19 cellular contexts compared by ENCODE assay signal in genomic region chr20:51138576-51138975, GRCh38.
DNase-seq lines count a peak whose midpoint lies in the region; ATAC-seq, FAIRE-seq and TF ChIP-seq lines count a peak whose summit lies in the region.
"Had no signal": no experiment of that assay in that cellular context is flagged by ENCODE, and none has a peak within 500 bp of the region (broad histone marks: within the 10 kb centered on the region; RNA-seq: fewer than 3 reads in every experiment).

No MANE protein-coding gene starts in this region.

- H3K4ac ChIP-seq in trophoblast cell (ENCODE audit: low read depth, low read length), result no peak overlapping the region

- no peak overlapping the region for H3K27ac ChIP-seq in HepG2 (ENCODE audit: extremely low read length, insufficient read depth, low read length)
- H3K27ac ChIP-seq in right lobe of liver, result no peak overlapping the region
- no peak overlapping the region for H3K27ac ChIP-seq in trophoblast cell (ENCODE audit: low read depth, low read length)
- H3K27ac ChIP-seq in transverse colon, result no peak overlapping the region
- H3K27ac ChIP-seq: BLaER1 treated with 17β-estradiol and CSF1 and Interleukin-3, amounts not matched to agents 10 nM and 100 nM had no signal

- WGBS in HepG2 (ENCODE audit: low lambda C conversion rate), result 1% methylated on average over 4 of the region's 4 CpGs
- WGBS in right lobe of liver (ENCODE audit: insufficient coverage, low coverage, low lambda C conversion rate, missing lambda C conversion rate), result 46% methylated on average over 4 of the region's 4 CpGs
- WGBS in trophoblast cell (ENCODE audit: extremely low coverage, insufficient coverage, insufficient read length), result no CpG with 5 or more reads among the region's 4 CpGs
- WGBS in transverse colon (ENCODE audit: low coverage in 1 of 2), 2 donors, result 78% methylated on average over 4 of the region's 4 CpGs; no CpG with 5 or more reads in 1 of the 2 donors

- peaks cover 37% of the 10 kb centered on the region for H3K4me1 Mint-ChIP-seq in mesothelial cell of epicardium

- H3K9ac ChIP-seq in HepG2 (ENCODE audit: insufficient read depth, low read depth, low read length) (no peak overlapping the region), trophoblast cell (ENCODE audit: low read length) (peak overlapping the region; percentile 54)
- H3K9ac ChIP-seq: BLaER1 treated with 17β-estradiol and CSF1 and Interleukin-3, amounts not matched to agents 10 nM and 100 nM had no signal

- H2AFZ ChIP-seq in HepG2 (ENCODE audit: low read length), result no peak overlapping the region
- no peak overlapping the region for H2AFZ ChIP-seq in trophoblast cell (ENCODE audit: insufficient read depth, low read length, poor library complexity)

- ATAC-seq in HepG2, result no peak
- ATAC-seq in right lobe of liver, result no peak
- no peak for ATAC-seq in HG02973 (IDR thresholded peaks at IDR 0.05; ENCODE audit: unreplicated experiment)
- ATAC-seq: CD8-positive, alpha-beta T cell; GM12878 had no signal

- H2BK120ac ChIP-seq in trophoblast cell (ENCODE audit: insufficient read depth, low read length, poor library complexity), result no peak overlapping the region

- H3K27me3 ChIP-seq in HepG2 (ENCODE audit: control insufficient read depth in 1 of 2, insufficient read depth in 2 of 2, low read length in 2 of 2) (peaks cover 4 to 36% of the 10 kb centered on the region in 2 experiments; a peak in 3 of 5 replicates), right lobe of liver (no peaks in the 10 kb centered on the region), trophoblast cell (ENCODE audit: insufficient read depth, low read length) (no peaks in the 10 kb centered on the region), transverse colon (no peaks in the 10 kb centered on the region)
- H3K27me3 ChIP-seq: BLaER1 treated with 17β-estradiol and CSF1 and Interleukin-3, amounts not matched to agents 10 nM and 100 nM had no signal

- no peaks in the 10 kb centered on the region for H3K9me3 Mint-ChIP-seq in mesothelial cell of epicardium
- H3K9me3 Mint-ChIP-seq: CD8-positive, alpha-beta T cell; IgD-negative memory B cell had no signal

- FAIRE-seq in HepG2 (lab: Jason Lieb, UNC), result no peak
- FAIRE-seq: GM12878, GM19239, H1 had no signal

- H2AK5ac ChIP-seq in trophoblast cell (ENCODE audit: low read length), result no peak overlapping the region

- H2BK12ac ChIP-seq in trophoblast cell (ENCODE audit: low read length), result no peak overlapping the region

- intact Hi-C loops in HepG2 (cut with micrococcal nuclease; ENCODE audit: unreplicated experiment), result no loop called here
- intact Hi-C loops in right lobe of liver (cut with DNase I), result no loop called here
- intact Hi-C loops in transverse colon (cut with DNase I; ENCODE audit: low total_unique reads), result no loop called here

- no peaks in the 10 kb centered on the region for H3K9me3 ChIP-seq in HepG2 (ENCODE audit: low read length)
- no peaks in the 10 kb centered on the region for H3K9me3 ChIP-seq in right lobe of liver
- no peaks in the 10 kb centered on the region for H3K9me3 ChIP-seq in trophoblast cell (ENCODE audit: insufficient read depth, low read depth, low read length)
- no peaks in the 10 kb centered on the region for H3K9me3 ChIP-seq in transverse colon
- H3K9me3 ChIP-seq: BLaER1 treated with 17β-estradiol and CSF1 and Interleukin-3, amounts not matched to agents 10 nM and 100 nM; HAP-1 had no signal

- POLR2A ChIA-PET in HepG2 (lab: Yijun Ruan, JAX), result no interaction called here

- H4K91ac ChIP-seq in trophoblast cell (ENCODE audit: low read depth, low read length), result no peak overlapping the region

- no peak for TF ChIP-seq RAD21 in HepG2 (CRISPR knock-in tag; IDR thresholded peaks at IDR 0.05)

- H3K4me2 ChIP-seq in HepG2 (ENCODE audit: low read depth, low read length) (no peak overlapping the region), trophoblast cell (ENCODE audit: low read length) (no peak overlapping the region)
- H3K4me2 ChIP-seq: BLaER1 treated with 17β-estradiol and CSF1 and Interleukin-3, amounts not matched to agents 10 nM and 100 nM had no signal

- no peak overlapping the region for H2BK5ac ChIP-seq in trophoblast cell (ENCODE audit: low read depth, low read length, poor library complexity)

- H3K36me3 Mint-ChIP-seq in mesothelial cell of epicardium, result no peaks in the 10 kb centered on the region
- H3K36me3 Mint-ChIP-seq: CD8-positive, alpha-beta T cell; IgD-negative memory B cell had no signal

- no peak for DNase-seq in HepG2 (ENCODE audit: low spot score)
- no peak for DNase-seq in right lobe of liver
- no peak for DNase-seq in mesothelial cell of epicardium (ENCODE audit: low spot score in 2 of 2, unreplicated experiment in 2 of 2)
- DNase-seq in trophoblast cell, result no peak
- no peak for DNase-seq in NOMO-1 treated with DMSO at 0.1 percent for 48 hours (lab: John Stamatoyannopoulos, UW; ENCODE audit: unreplicated experiment)
- no peak for DNase-seq in transverse colon
- no peak for DNase-seq in activated CD4-positive, alpha-beta T cell treated with anti-CD3 and anti-CD28 coated beads for 4 hours
- DNase-seq: 8988T; Calu3; CD8-positive, alpha-beta T cell; DMS79 treated with DMSO at 0.1 percent for 48 hours had no signal

- H3K4me3 Mint-ChIP-seq in mesothelial cell of epicardium, result no peak overlapping the region
- H3K4me3 Mint-ChIP-seq: B cell; CD8-positive, alpha-beta T cell; IgD-negative memory B cell had no signal

- no peaks in the 10 kb centered on the region for H3K27me3 Mint-ChIP-seq in mesothelial cell of epicardium (ENCODE audit: low read depth)

- no peak overlapping the region for H4K8ac ChIP-seq in trophoblast cell (ENCODE audit: low read depth, low read length)

- peak overlapping the region; percentile 70 for H3K27ac Mint-ChIP-seq in mesothelial cell of epicardium
- H3K27ac Mint-ChIP-seq: B cell; CD8-positive, alpha-beta T cell; IgD-negative memory B cell had no signal

- H3K18ac ChIP-seq in trophoblast cell (ENCODE audit: low read length), result no peak overlapping the region

- H4K12ac ChIP-seq in trophoblast cell (ENCODE audit: low read depth, low read length), result no peak overlapping the region

- H3K4me3 ChIP-seq in HepG2 (replicated peaks in 1 of 3; ENCODE audit: insufficient read depth in 1 of 3, low read depth in 2 of 3, low read length in 3 of 3) (no peak overlapping the region), right lobe of liver (no peak overlapping the region), trophoblast cell (ENCODE audit: low read depth, low read length) (no peak overlapping the region), transverse colon (no peak overlapping the region)
- H3K4me3 ChIP-seq: BLaER1 treated with 17β-estradiol and CSF1 and Interleukin-3, amounts not matched to agents 10 nM and 100 nM; GM12878; HAP-1 had no signal

- BruUV-seq in HepG2 (replicated peaks; lab: Mats Ljungman, UMichigan), result no TSS peak

- no peaks in the 10 kb centered on the region for H4K20me1 ChIP-seq in HepG2 (ENCODE audit: insufficient read depth, low read length)
- H4K20me1 ChIP-seq: BLaER1 treated with 17β-estradiol and CSF1 and Interleukin-3, amounts not matched to agents 10 nM and 100 nM had no signal

- TF ChIP-seq POLR2A in HepG2 (IDR thresholded peaks at IDR 0.05; ENCODE audit: insufficient read depth in 1 of 2, low read depth in 2 of 2, low read length in 2 of 2), result no peak
- TF ChIP-seq POLR2A in right lobe of liver (IDR thresholded peaks at IDR 0.05), result no peak
- TF ChIP-seq POLR2A in transverse colon (IDR thresholded peaks at IDR 0.05), result no peak

- TF ChIP-seq CTCF in HepG2 (CRISPR knock-in tag; IDR thresholded peaks at IDR 0.05), result no peak
- no peak for TF ChIP-seq CTCF in right lobe of liver (IDR thresholded peaks at IDR 0.05)
- no peak for TF ChIP-seq CTCF in mesothelial cell of epicardium (IDR thresholded peaks at IDR 0.05; ENCODE audit: unreplicated experiment)
- no peak for TF ChIP-seq CTCF in transverse colon (IDR thresholded peaks at IDR 0.05)

- H3K36me3 ChIP-seq in HepG2 (replicated peaks in 1 of 2; ENCODE audit: control insufficient read depth in 1 of 2, insufficient read depth in 2 of 2, low read length in 2 of 2), result no peaks in the 10 kb centered on the region
- H3K36me3 ChIP-seq in right lobe of liver, result no peaks in the 10 kb centered on the region
- H3K36me3 ChIP-seq in trophoblast cell (ENCODE audit: control insufficient read depth in 1 of 2, insufficient read depth in 2 of 2, low read length in 2 of 2), result no peaks in the 10 kb centered on the region
- H3K36me3 ChIP-seq in transverse colon, result no peaks in the 10 kb centered on the region
- H3K36me3 ChIP-seq: BLaER1 treated with 17β-estradiol and CSF1 and Interleukin-3, amounts not matched to agents 10 nM and 100 nM; HAP-1 had no signal

- CTCF ChIA-PET in HepG2 (lab: Yijun Ruan, JAX; ENCODE audit: low intra/inter-chr PET ratio, low total read pairs), result no interaction called here

- no peaks in the 10 kb centered on the region for H3K79me2 ChIP-seq in HepG2 (ENCODE audit: insufficient read depth, low read length)
- no peaks in the 10 kb centered on the region for H3K79me2 ChIP-seq in trophoblast cell (ENCODE audit: control insufficient read depth, insufficient read depth, low read length, poor library complexity)

- H3K4me1 ChIP-seq in HepG2 (ENCODE audit: insufficient read depth, low read length), result no peaks in the 10 kb centered on the region
- H3K4me1 ChIP-seq in right lobe of liver, result no peaks in the 10 kb centered on the region
- peaks cover 5 to 12% of the 10 kb centered on the region in 2 experiments for H3K4me1 ChIP-seq in trophoblast cell (ENCODE audit: control insufficient read depth in 1 of 2, insufficient read depth in 2 of 2, low read length in 2 of 2)
- peaks cover 3 to 42% (median 13%) of the 10 kb centered on the region in 4 donors for H3K4me1 ChIP-seq in transverse colon
- H3K4me1 ChIP-seq: HAP-1 had no signal

- no peak overlapping the region for H3K23ac ChIP-seq in trophoblast cell (ENCODE audit: low read length)

- TF ChIP-seq EP300 in HepG2 (IDR thresholded peaks at IDR 0.05; ENCODE audit: low read depth in 2 of 2, low read length in 2 of 2), result no peak
- TF ChIP-seq EP300 in HepG2 (CRISPR knock-in tag; IDR thresholded peaks at IDR 0.05; ENCODE audit: borderline replicate concordance), result no peak
- TF ChIP-seq EP300 in transverse colon (IDR thresholded peaks at IDR 0.05; ENCODE audit: low read depth), result no peak

- no peak overlapping the region for H3K14ac ChIP-seq in trophoblast cell (ENCODE audit: low read length)

- H3K79me1 ChIP-seq in trophoblast cell (ENCODE audit: low read length), result no peaks in the 10 kb centered on the region

- in situ Hi-C loops in HepG2 (cut with HindIII; ENCODE audit: extremely low pct_ligation_motif_present, low pct_unique_long_range_greater_than_20kb), result no loop called here
- in situ Hi-C loops in transverse colon (cut with MboI; ENCODE audit: low pct_ligation_motif_present in 1 of 4, low pct_unique_long_range_greater_than_20kb in 1 of 4, low sequenced_read_pairs in 3 of 4), result no loop called here

TF ChIP-seq in HepG2, 621 proteins besides CTCF, POLR2A, EP300 and RAD21:
- TF ChIP-seq ZNF3 (CRISPR knock-in tag; IDR thresholded peaks at IDR 0.05) (no peak), ZNF121 (CRISPR knock-in tag; IDR thresholded peaks at IDR 0.05) (0 out of 2 replicates have a peak, but pooled peaks have one; percentile 10)
